In genomic region chr14:36317650-36318049, GRCh38 we compare ENCODE assay signal across 13 cellular contexts. TPM values are rescaled to one million over a fixed set of nuclear protein-coding genes. Genes with fewer than 3 reads are reported as not detected.
DNase-seq lines count a peak whose midpoint lies in the region; ATAC-seq, FAIRE-seq and TF ChIP-seq lines count a peak whose summit lies in the region.
"Had no signal": no experiment of that assay in that cellular context is flagged by ENCODE, and none has a peak within 500 bp of the region (broad histone marks: within the 10 kb centered on the region; RNA-seq: fewer than 3 reads in every experiment).

No MANE protein-coding gene starts in this region.

- 84% methylated on average over 2 of the region's 2 CpGs for WGBS in K562 (ENCODE audit: insufficient coverage, low coverage, missing lambda C conversion rate)
- 93% methylated on average over 2 of the region's 2 CpGs for WGBS in right cardiac atrium

- H3K4me1 ChIP-seq in Karpas-422 (ENCODE audit: low read length) (peaks cover 53% of the 10 kb centered on the region), K562 (replicated peaks in 1 of 2; ENCODE audit: control insufficient read depth in 2 of 2, insufficient read depth in 2 of 2, low read length in 2 of 2) (peaks cover 0 to 2% of the 10 kb centered on the region in 2 experiments; a peak in 1 of 5 replicates), osteoblast (ENCODE audit: insufficient read depth, low read length) (peaks cover 27% of the 10 kb centered on the region), right cardiac atrium (ENCODE audit: control insufficient read depth, insufficient read depth, low read length) (peaks cover 1% of the 10 kb centered on the region)

- H3K9ac ChIP-seq in Karpas-422 (ENCODE audit: low read length) (no peak overlapping the region), K562 (ENCODE audit: insufficient read depth in 1 of 2, low read depth in 2 of 2, low read length in 2 of 2) (no peak overlapping the region)

- no peaks in the 10 kb centered on the region; the same call in 1 of the 2 replicates for H3K9me2 ChIP-seq in Karpas-422 (replicated peaks; ENCODE audit: insufficient read depth, low read length)

- intact Hi-C loops in K562 (cut with micrococcal nuclease) (no loop called here), right cardiac atrium (cut with DNase I) (no loop called here)

- no peaks in the 10 kb centered on the region for H3K9me1 ChIP-seq in K562 (ENCODE audit: control insufficient read depth, insufficient read depth, low read length)

- no peaks in the 10 kb centered on the region for H3K9me3 ChIP-seq in Karpas-422 (ENCODE audit: low read length)
- H3K9me3 ChIP-seq in K562 (replicated peaks; ENCODE audit: control insufficient read depth, insufficient read depth, low read depth, low read length) = no peaks in the 10 kb centered on the region
- H3K9me3 ChIP-seq in osteoblast (ENCODE audit: low read depth, low read length) = no peaks in the 10 kb centered on the region
- H3K9me3 ChIP-seq in right cardiac atrium (ENCODE audit: control insufficient read depth, low read length) = no peaks in the 10 kb centered on the region

- no peak overlapping the region for H2AFZ ChIP-seq in Karpas-422 (ENCODE audit: low read length)
- no peak overlapping the region for H2AFZ ChIP-seq in K562 (ENCODE audit: low read depth, low read length)
- H2AFZ ChIP-seq in osteoblast (ENCODE audit: low read length) = no peak overlapping the region

- H3K4me2 ChIP-seq in Karpas-422 (ENCODE audit: low read depth, low read length, poor library complexity, severe bottlenecking) (peak overlapping the region; percentile 79), K562 (ENCODE audit: insufficient read depth, low read length) (no peak overlapping the region), osteoblast (ENCODE audit: insufficient read depth, low read length) (no peak overlapping the region)

- H3K79me2 ChIP-seq in Karpas-422 (ENCODE audit: low read length) (peaks cover 78% of the 10 kb centered on the region), K562 (ENCODE audit: control insufficient read depth, insufficient read depth, low read length) (peaks cover 54% of the 10 kb centered on the region), osteoblast (ENCODE audit: insufficient read depth, low read length) (peaks cover 64% of the 10 kb centered on the region)

- in situ Hi-C loops in K562 (cut with MboI) = no loop called here

- DNase-seq in DMS79 treated with DMSO at 0.1 percent for 48 hours (lab: John Stamatoyannopoulos, UW) (peak; percentile 96), DMS79 (lab: John Stamatoyannopoulos, UW) (no peak), Karpas-422 (no peak), K562 (ENCODE audit: extremely low read depth in 1 of 4, low spot score in 3 of 4) (no peak), osteoblast (ENCODE audit: insufficient read length, low spot score, missing footprints) (peak; percentile 17), right cardiac atrium (no peak), OCI-M2 (lab: John Stamatoyannopoulos, UW; ENCODE audit: unreplicated experiment) (no peak)
- DNase-seq: DMS 273 treated with DMSO at 0.1 percent for 48 hours, KBM-7, NCI-H2107, RPMI8226 had no signal

- no peak for FAIRE-seq in K562 (lab: Jason Lieb, UNC)

- peaks cover 32% of the 10 kb centered on the region; the same call in 1 of the 2 replicates for H3K36me3 ChIP-seq in Karpas-422 (ENCODE audit: insufficient read depth, low read length)
- H3K36me3 ChIP-seq in K562 (ENCODE audit: control insufficient read depth, insufficient read depth, low read length) = peaks cover 16% of the 10 kb centered on the region
- H3K36me3 ChIP-seq in osteoblast (ENCODE audit: insufficient read depth, low read length) = no peaks in the 10 kb centered on the region
- H3K36me3 ChIP-seq: cardiac muscle cell had no signal

- TF ChIP-seq POLR2A in K562 (conservative IDR thresholded peaks at IDR 0.05) = no peak

- H3K4me3 ChIP-seq in Karpas-422 (ENCODE audit: low read length) (no peak overlapping the region), K562 (no peak overlapping the region), osteoblast (ENCODE audit: insufficient read depth, low read length) (no peak overlapping the region), right cardiac atrium (ENCODE audit: low read length) (no peak overlapping the region)
- H3K4me3 ChIP-seq: cardiac muscle cell had no signal

- H3K27ac ChIP-seq in Karpas-422 (ENCODE audit: low read length) = peak overlapping the region; percentile 16
- H3K27ac ChIP-seq in K562 (ENCODE audit: extremely low read depth, low read depth, low read length) = no peak overlapping the region
- no peak overlapping the region for H3K27ac ChIP-seq in osteoblast (ENCODE audit: low read depth, low read length)
- H3K27ac ChIP-seq in right cardiac atrium (ENCODE audit: low read length) = no peak overlapping the region
- H3K27ac ChIP-seq: cardiac muscle cell had no signal

- no peak for TF ChIP-seq CTCF in K562 (IDR thresholded peaks at IDR 0.05 in 2 of 3, conservative IDR thresholded peaks at IDR 0.05 in 1 of 3; ENCODE audit: insufficient read depth in 2 of 3, low read depth in 1 of 3, low read length in 3 of 3)
- TF ChIP-seq CTCF in osteoblast (IDR thresholded peaks at IDR 0.05; ENCODE audit: extremely low read depth, low read depth, low read length) = no peak

- BruUV-seq in K562 (replicated peaks; lab: Mats Ljungman, UMichigan) = no TSS peak

- no peaks in the 10 kb centered on the region; the same call in 1 of the 2 replicates for H4K20me1 ChIP-seq in Karpas-422 (ENCODE audit: insufficient read depth, low read depth, low read length)
- no peaks in the 10 kb centered on the region for H4K20me1 ChIP-seq in K562 (replicated peaks; ENCODE audit: control insufficient read depth, insufficient read depth, low read length)
- peaks cover 22% of the 10 kb centered on the region for H4K20me1 ChIP-seq in osteoblast (ENCODE audit: insufficient read depth, low read length)

- no peak for TF ChIP-seq RAD21 in K562 (CRISPR knock-in tag; conservative IDR thresholded peaks at IDR 0.05 in 1 of 2, IDR thresholded peaks at IDR 0.05 in 1 of 2)

- POLR2A ChIA-PET in K562 (lab: Yijun Ruan, JAX) = interaction anchor here (0.7 kb wide), 1 partner anchor 13 kb away, joined by 3 read pairs; no protein-coding TSS in a partner anchor

- H3K27me3 ChIP-seq in Karpas-422 (ENCODE audit: low read length) = no peaks in the 10 kb centered on the region
- H3K27me3 ChIP-seq in K562 (ENCODE audit: control insufficient read depth in 2 of 2, insufficient read depth in 2 of 2, low read length in 2 of 2) = no peaks in the 10 kb centered on the region
- H3K27me3 ChIP-seq in osteoblast (ENCODE audit: insufficient read depth, low read length) = peaks cover 3% of the 10 kb centered on the region
- H3K27me3 ChIP-seq in right cardiac atrium (ENCODE audit: control insufficient read depth, insufficient read depth) = no peaks in the 10 kb centered on the region

- ATAC-seq in K562 (no peak), HG03108 (IDR thresholded peaks at IDR 0.05; ENCODE audit: unreplicated experiment) (no peak), right cardiac atrium (no peak)

- CTCF ChIA-PET in K562 (lab: Yijun Ruan, JAX; ENCODE audit: low intra/inter-chr PET ratio) = no interaction called here

- TF ChIP-seq EP300 in K562 (IDR thresholded peaks at IDR 0.05; ENCODE audit: low read length) = no peak

TF ChIP-seq in K562, 482 proteins besides CTCF, POLR2A, EP300 and RAD21:
- TF ChIP-seq ATF3 (IDR thresholded peaks at IDR 0.05) = peak; percentile 47; the same call in 1 of the 2 replicates
- TF ChIP-seq ATF3 (CRISPR knock-in tag; conservative IDR thresholded peaks at IDR 0.05) = no peak
- no peak for TF ChIP-seq ZNF551 (CRISPR knock-in tag; IDR thresholded peaks at IDR 0.05)
TF ChIP-seq in K562: peak in this region for 1.

RNA-seq across cellular contexts. Expression of gene MBIP, which starts 2.8 kb away (rescaled TPM):
- total RNA-seq in Karpas-422 (2014; rRNA removed; shearing (Covaris generic); ENCODE audit: low replicate concordance) = 24.5 and 49.7 TPM in 2 replicates
- total RNA-seq in K562 (2011; cell fraction: chromatin; rRNA removed; ENCODE audit: low replicate concordance) = 10.0 and 50.9 TPM in 2 replicates
- 3.8 and 10.1 TPM in 2 replicates for total RNA-seq in K562 (2011; cell fraction: nucleolus; rRNA removed)
- 20.8 and 50.6 TPM in 2 replicates for total RNA-seq in K562 (2011; cell fraction: nucleoplasm; rRNA removed)
- total RNA-seq in K562 (2014; rRNA removed) (5.5 and 8.4 TPM in 2 replicates), K562 (2014; rRNA removed; fragmentation: Illumina TruSeq; extraction: Trizol) (13.8 and 16.1 TPM in 2 replicates), K562 (2015; rRNA removed; fragmentation: Illumina TruSeq; extraction: Trizol) (10.8 and 14.4 TPM in 2 replicates), K562 (2021) (12.8 and 14.4 TPM in 2 replicates), osteoblast (17.4 and 20.9 TPM in 2 replicates), right cardiac atrium (10 to 100 TPM; 11.3 to 14.0 (median 12.8) TPM)
- polyA plus RNA-seq in K562 (2011; rRNA removed) (19.3 and 19.4 TPM in 2 replicates), K562 (2014; fragmentation: Illumina TruSeq; extraction: Trizol) (21.0 and 25.3 TPM in 2 replicates), K562 (2014; fragmentation: Nextera tagmentation; extraction: Ambion mirVana) (10 to 100 TPM; 29.3 to 31.1 TPM), K562 (2014; rRNA removed) (19.4 and 20.2 TPM in 2 replicates), right cardiac atrium (12.4 TPM)
- polyA plus RNA-seq in K562 (2011; cell fraction: cytosol; rRNA removed) = 5.7 and 8.4 TPM in 2 replicates
- polyA plus RNA-seq in K562 (2011; cell fraction: nucleus; rRNA removed) = 14.2 and 23.8 TPM in 2 replicates
- 13.3 and 16.0 TPM in 2 replicates for polyA plus RNA-seq in K562 (2012)
- polyA minus RNA-seq in K562 (2011; rRNA and poly(A)+ RNA removed) = 18.3 and 26.3 TPM in 2 replicates
- 5.2 and 6.4 TPM in 2 replicates for polyA minus RNA-seq in K562 (2011; cell fraction: cytosol; rRNA and poly(A)+ RNA removed)
- 18.3 and 39.5 TPM in 2 replicates for polyA minus RNA-seq in K562 (2011; cell fraction: nucleus; rRNA and poly(A)+ RNA removed)

Comparison
In these comparisons a context has a peak if more than half of its experiments do, and no peak if none do; other contexts are left out.
1. DNase-seq: peak in DMS79 treated with DMSO at 0.1 percent for 48 hours (single experiment) and osteoblast (single experiment); none in DMS79 (single experiment), Karpas-422 (single experiment), K562 (0 of 4), right cardiac atrium (0 of 3) and OCI-M2 (single experiment).